In genomic region chr12:111599459-111600295, GRCh38 we compare ENCODE assay signal across 8 cellular contexts. TPM values are rescaled to one million over a fixed set of nuclear protein-coding genes. Genes with fewer than 3 reads are reported as not detected.
DNase-seq lines count a peak whose midpoint lies in the region; ATAC-seq and TF ChIP-seq lines count a peak whose summit lies in the region.

No MANE protein-coding gene starts in this region.

- H3K4me2 ChIP-seq in OCI-LY1 (ENCODE audit: low read length), result peak overlapping the region; percentile 97

- intact Hi-C loops in mucosa of descending colon (cut with DNase I, micrococcal nuclease), result no loop called here

- H3K9me2 ChIP-seq in OCI-LY1 (ENCODE audit: low read depth, low read length), result no peaks in the 10 kb centered on the region

- peaks cover 38% of the 10 kb centered on the region for H3K79me2 ChIP-seq in OCI-LY1 (ENCODE audit: insufficient read depth, low read length)

- H3F3A ChIP-seq in OCI-LY1 (ENCODE audit: insufficient read depth, low read length), result no peaks in the 10 kb centered on the region

- peak overlapping the region; percentile 97 for H3K9ac ChIP-seq in HUES64 (ENCODE audit: low read depth, low read length)
- H3K9ac ChIP-seq in OCI-LY1 (ENCODE audit: low read length), result peak overlapping the region; percentile 90

- H2AFZ ChIP-seq in OCI-LY1 (ENCODE audit: low read length), result no peak overlapping the region

- no peaks in the 10 kb centered on the region for H3K27me3 ChIP-seq in HUES64 (ENCODE audit: insufficient read depth, low read length)
- no peaks in the 10 kb centered on the region for H3K27me3 ChIP-seq in OCI-LY1 (ENCODE audit: insufficient read depth, low read length)

- ATAC-seq in GM21447 (IDR thresholded peaks at IDR 0.05; ENCODE audit: unreplicated experiment) (peak; percentile 68), mucosa of descending colon (peak; percentile 83)

- TF ChIP-seq CTCF in OCI-LY1 (IDR thresholded peaks at IDR 0.05; ENCODE audit: low read length) (no peak), epithelial cell of proximal tubule (conservative IDR thresholded peaks at IDR 0.05; ENCODE audit: low read depth, low read length) (no peak), mucosa of descending colon (IDR thresholded peaks at IDR 0.05) (no peak)

- no peaks in the 10 kb centered on the region for H4K20me1 ChIP-seq in OCI-LY1 (ENCODE audit: insufficient read depth, low read length)

- H3K4me1 ChIP-seq in HUES64 (ENCODE audit: insufficient read depth, low read length) (peaks cover 22% of the 10 kb centered on the region), OCI-LY1 (ENCODE audit: insufficient read depth, low read length, severe bottlenecking) (peaks cover 33% of the 10 kb centered on the region), mucosa of descending colon (ENCODE audit: low read depth) (peaks cover 10% of the 10 kb centered on the region)

- 2% methylated on average over 55 of the region's 57 CpGs for WGBS in HUES64

- no peaks in the 10 kb centered on the region for H3K36me3 ChIP-seq in HUES64 (ENCODE audit: insufficient read depth, low read length)
- no peaks in the 10 kb centered on the region for H3K36me3 ChIP-seq in OCI-LY1 (ENCODE audit: insufficient read depth, low read length)
- H3K36me3 ChIP-seq in mucosa of descending colon (ENCODE audit: low read depth), result no peaks in the 10 kb centered on the region

- H3K27ac ChIP-seq in HUES64 (ENCODE audit: low read depth, low read length), result peak overlapping the region; percentile 97
- peak overlapping the region; percentile 77 for H3K27ac ChIP-seq in OCI-LY1 (ENCODE audit: low read depth, low read length, poor library complexity, severe bottlenecking)

- H3K9me3 ChIP-seq in HUES64 (ENCODE audit: insufficient read depth, low read depth, low read length), result no peaks in the 10 kb centered on the region
- no peaks in the 10 kb centered on the region for H3K9me3 ChIP-seq in OCI-LY1 (ENCODE audit: low read length)
- H3K9me3 ChIP-seq in mucosa of descending colon, result no peaks in the 10 kb centered on the region

- DNase-seq in D341Med (ENCODE audit: low spot score), result peak; percentile 96
- DNase-seq in activated T-cell treated with anti-CD3 and anti-CD28 coated beads for 48 hours (ENCODE audit: low read depth), result peak; percentile 86
- peak; percentile 23 for DNase-seq in epithelial cell of proximal tubule (ENCODE audit: low read depth)
- DNase-seq in mucosa of descending colon, result peak; percentile 88 to 95 (median 91)
- peak; percentile 84 to 85 for DNase-seq in stimulated activated CD8-positive, alpha-beta memory T cell treated with anti-CD3 and anti-CD28 coated beads, Interleukin-2, amount 100 ng/mL, for 48 hours (ENCODE audit: low read depth in 2 of 2)

- peak overlapping the region; percentile 94 for H3K4me3 ChIP-seq in HUES64 (ENCODE audit: low read length)
- H3K4me3 ChIP-seq in OCI-LY1 (ENCODE audit: low read depth, low read length, poor library complexity, severe bottlenecking), result peak overlapping the region; percentile 98
- peak overlapping the region; percentile 98 for H3K4me3 ChIP-seq in epithelial cell of proximal tubule (ENCODE audit: low read depth, low read length)
- peak overlapping the region; percentile 94 for H3K4me3 ChIP-seq in mucosa of descending colon

RNA-seq across cellular contexts. Expression of gene ATXN2, which starts 0.6 kb away (rescaled TPM):
- 35.4 TPM for polyA plus RNA-seq in HUES64 (2013, experiment 1 of 2)
- polyA plus RNA-seq in HUES64 (2013, experiment 2 of 2), result 43.8 TPM
- total RNA-seq in epithelial cell of proximal tubule (14.2 and 17.7 TPM in 2 replicates), mucosa of descending colon (10 to 100 TPM; 49.9 to 82.5 (median 55.4) TPM)

Comparison
In these comparisons a context has a peak if more than half of its experiments do, and no peak if none do; other contexts are left out.
1. Peak in every context shown above with its lines: DNase-seq, ATAC-seq, H3K4me3 ChIP-seq and H3K27ac ChIP-seq.
2. DNase-seq: peak in every context shown above with its lines; median percentile 96 in D341Med; 91 in mucosa of descending colon; 86 in activated T-cell treated with anti-CD3 and anti-CD28 coated beads for 48 hours; 84 in stimulated activated CD8-positive, alpha-beta memory T cell treated with anti-CD3 and anti-CD28 coated beads, Interleukin-2, amount 100 ng/mL, for 48 hours; 23 in epithelial cell of proximal tubule.